In the genomic region with DNA sequence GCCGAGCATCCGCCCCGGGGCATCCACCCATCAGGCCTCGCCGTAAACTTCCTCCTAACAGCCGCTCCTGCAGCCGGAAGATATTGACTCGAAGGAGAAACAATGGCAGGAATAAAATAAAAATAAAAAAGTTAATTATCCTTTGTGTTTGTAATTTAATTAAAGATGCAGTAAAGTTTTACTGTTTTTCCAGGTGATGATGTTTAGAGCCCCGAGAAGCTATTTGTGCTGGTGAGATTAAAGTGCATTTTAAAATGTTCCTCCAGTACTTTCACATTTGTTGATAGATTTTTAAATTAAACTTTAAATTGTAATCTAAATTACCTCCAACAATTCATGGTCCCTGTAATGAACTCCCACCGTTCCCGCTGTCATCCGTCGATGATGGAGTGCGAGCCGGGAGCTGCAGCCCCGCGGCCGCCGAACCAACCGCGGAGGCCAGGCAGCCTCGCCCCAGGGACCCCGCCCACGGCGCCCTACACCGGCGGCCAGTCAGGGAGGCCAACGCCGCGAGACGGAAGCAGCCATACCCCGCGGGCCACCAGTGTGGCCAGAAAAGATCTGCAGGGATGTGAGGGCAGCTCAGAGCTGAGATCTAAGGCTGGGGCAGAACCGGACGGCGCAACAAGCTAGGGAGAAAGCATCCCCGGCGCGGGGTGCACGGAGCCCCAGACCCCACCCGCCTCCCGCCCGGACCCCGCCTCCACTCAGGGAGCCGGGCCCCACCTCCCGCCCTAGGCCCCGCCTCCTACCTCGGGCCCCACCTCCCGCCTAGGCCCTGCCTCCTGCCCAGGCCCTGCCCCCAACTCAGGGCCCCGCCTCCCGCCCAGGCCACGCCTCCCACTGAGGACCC, we compare ENCODE assay signal across 8 cellular contexts.
DNase-seq lines count a peak whose midpoint lies in the region; ATAC-seq, FAIRE-seq and TF ChIP-seq lines count a peak whose summit lies in the region.

No MANE protein-coding gene starts in this region.

- no peaks in the 10 kb centered on the region for H3F3A ChIP-seq in MM.1S (ENCODE audit: insufficient read depth, low read length)

- DNase-seq in AG09309 (ENCODE audit: low read depth) (no peak), LHCN-M2 (ENCODE audit: low read depth) (peak; percentile 68), WERI-Rb-1 (peak; percentile 90), bronchial epithelial cell (ENCODE audit: low read depth) (peak; percentile 31), kidney (peak; percentile 97), MM.1S (no peak)
- peak; percentile 87 to 92 for DNase-seq in stimulated activated CD4-positive, alpha-beta T cell treated with anti-CD3 and anti-CD28 coated beads, Interleukin-1b, Interleukin-23, amount 100 ng/mL, for 4 hours (ENCODE audit: low read depth in 2 of 2)

- no peak overlapping the region for H3K27ac ChIP-seq in WERI-Rb-1
- H3K27ac ChIP-seq in kidney (ENCODE audit: low read depth in 2 of 2, low read length in 2 of 2): no peak overlapping the region
- H3K27ac ChIP-seq in MM.1S (ENCODE audit: low read length): no peak overlapping the region

- peak overlapping the region; percentile 62 for H3K4me3 ChIP-seq in AG09309 (ENCODE audit: control insufficient read depth, low read depth, low read length)
- H3K4me3 ChIP-seq in WERI-Rb-1 (ENCODE audit: low read depth, low read length): peak overlapping the region; percentile 48
- peak overlapping the region; percentile 50 for H3K4me3 ChIP-seq in bronchial epithelial cell (ENCODE audit: low read depth, low read length)
- H3K4me3 ChIP-seq in kidney (ENCODE audit: low read length in 2 of 2): peak overlapping the region; percentile 37 to 49
- no peak overlapping the region for H3K4me3 ChIP-seq in MM.1S (ENCODE audit: low read length)

- no peaks in the 10 kb centered on the region for H4K20me1 ChIP-seq in MM.1S (ENCODE audit: insufficient read depth, low read length)

- no peak for FAIRE-seq in bronchial epithelial cell (lab: Jason Lieb, UNC)
- FAIRE-seq in kidney (lab: Jason Lieb, UNC): no peak

- TF ChIP-seq CTCF in AG09309 (IDR thresholded peaks at IDR 0.05; ENCODE audit: control insufficient read depth, insufficient read depth, low read depth, low read length, missing control alignments) (no peak), WERI-Rb-1 (IDR thresholded peaks at IDR 0.05; ENCODE audit: low read depth, low read length) (no peak), bronchial epithelial cell (IDR thresholded peaks at IDR 0.05; ENCODE audit: insufficient read depth, low read length, severe bottlenecking) (no peak), kidney (IDR thresholded peaks at IDR 0.05; ENCODE audit: borderline replicate concordance, extremely low read depth, insufficient read depth) (no peak), MM.1S (IDR thresholded peaks at IDR 0.05; ENCODE audit: low read length) (no peak)

- peaks cover 9% of the 10 kb centered on the region for H3K9me3 ChIP-seq in WERI-Rb-1 (ENCODE audit: severe bottlenecking)
- H3K9me3 ChIP-seq in kidney (ENCODE audit: control insufficient read depth in 1 of 2, low read length in 2 of 2): no peaks in the 10 kb centered on the region
- H3K9me3 ChIP-seq in MM.1S (replicated peaks; ENCODE audit: insufficient read depth, low read length): no peaks in the 10 kb centered on the region

- no peaks in the 10 kb centered on the region for H3K79me2 ChIP-seq in MM.1S (ENCODE audit: low read length)

- no peaks in the 10 kb centered on the region for H3K27me3 ChIP-seq in WERI-Rb-1 (ENCODE audit: insufficient read depth, low read depth, severe bottlenecking)
- no peaks in the 10 kb centered on the region for H3K27me3 ChIP-seq in bronchial epithelial cell (ENCODE audit: control insufficient read depth, insufficient read depth, low read length)
- H3K27me3 ChIP-seq in MM.1S (replicated peaks; ENCODE audit: insufficient read depth, low read length): no peaks in the 10 kb centered on the region

- H3K4me2 ChIP-seq in MM.1S (ENCODE audit: low read depth, low read length): no peak overlapping the region

- no peaks in the 10 kb centered on the region for H3K9me2 ChIP-seq in MM.1S (replicated peaks; ENCODE audit: insufficient read depth, low read length)

- H3K4me1 ChIP-seq in kidney (ENCODE audit: control insufficient read depth in 1 of 2, insufficient read depth in 1 of 2, low read depth in 1 of 2, low read length in 2 of 2): peaks cover 0 to 4% of the 10 kb centered on the region in 2 donors
- H3K4me1 ChIP-seq in MM.1S (ENCODE audit: low read length): no peaks in the 10 kb centered on the region

- no peak overlapping the region for H2AFZ ChIP-seq in MM.1S (ENCODE audit: low read length)

- H3K36me3 ChIP-seq in WERI-Rb-1 (no peaks in the 10 kb centered on the region), bronchial epithelial cell (ENCODE audit: control insufficient read depth, insufficient read depth, low read length) (no peaks in the 10 kb centered on the region), kidney (ENCODE audit: control insufficient read depth in 1 of 2, insufficient read depth in 2 of 2, low read length in 2 of 2) (no peaks in the 10 kb centered on the region), MM.1S (replicated peaks; ENCODE audit: insufficient read depth, low read length) (no peaks in the 10 kb centered on the region)

- no peak overlapping the region for H3K9ac ChIP-seq in kidney (ENCODE audit: low read length in 2 of 2)
- no peak overlapping the region for H3K9ac ChIP-seq in MM.1S (ENCODE audit: low read length)

- ATAC-seq in GM19438 (IDR thresholded peaks at IDR 0.05; ENCODE audit: low read depth, unreplicated experiment): peak; percentile 53

- intact Hi-C loops in kidney (cut with DNase I): no loop called here

Comparison
In these comparisons a context has a peak if more than half of its experiments do, and no peak if none do; other contexts are left out.
1. DNase-seq: peak in LHCN-M2 (single experiment), WERI-Rb-1 (single experiment), bronchial epithelial cell (single experiment), kidney (single experiment) and stimulated activated CD4-positive, alpha-beta T cell treated with anti-CD3 and anti-CD28 coated beads, Interleukin-1b, Interleukin-23, amount 100 ng/mL, for 4 hours (2 of 2); none in AG09309 (single experiment) and MM.1S (single experiment).